ENCODE assay signal across 25 cellular contexts in the genomic region with DNA sequence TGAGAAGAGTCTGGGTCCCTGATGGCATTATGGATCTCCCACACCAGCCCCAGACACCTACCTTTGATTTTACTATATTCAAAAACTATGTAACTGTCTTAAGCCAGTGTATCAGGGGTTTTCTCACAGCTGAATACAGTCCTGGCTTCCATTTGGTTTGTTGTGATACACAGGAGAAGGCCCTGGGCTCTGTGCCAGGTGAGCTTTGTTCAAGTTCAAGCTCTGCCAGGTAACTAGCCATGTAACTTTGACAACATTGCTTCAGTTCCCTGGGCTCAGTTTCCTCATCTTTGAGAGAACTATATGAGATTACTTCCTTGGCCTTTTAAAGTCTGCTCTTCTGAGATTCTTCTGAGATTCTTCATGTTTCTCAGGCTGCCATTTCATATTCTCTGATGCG.
DNase-seq lines count a peak whose midpoint lies in the region; ATAC-seq and TF ChIP-seq lines count a peak whose summit lies in the region.
"Had no signal": no experiment of that assay in that cellular context is flagged by ENCODE, and none has a peak within 500 bp of the region (broad histone marks: within the 10 kb centered on the region; RNA-seq: fewer than 3 reads in every experiment).

No MANE protein-coding gene starts in this region.

- TF ChIP-seq CTCF in left ventricle myocardium inferior (IDR thresholded peaks at IDR 0.05; ENCODE audit: borderline replicate concordance), result no peak

- ATAC-seq in left cardiac atrium (no peak), HG03175 (IDR thresholded peaks at IDR 0.05; ENCODE audit: unreplicated experiment) (no peak)
- ATAC-seq: lower lobe of right lung; natural killer cell; stimulated activated naive CD8-positive, alpha-beta T cell treated with anti-CD3 and anti-CD28 coated beads, Interleukin-15, Interleukin-2, amounts not matched to agents 100 U/mL and 50 U/mL, for 24 hours had no signal

- no peak overlapping the region for H3K27ac ChIP-seq in left ventricle myocardium inferior (replicated peaks)
- H3K27ac ChIP-seq: ascending aorta, BLaER1, KMS-11, lower lobe of right lung, skin epidermis had no signal

- peak; percentile 16 for DNase-seq in left ventricle myocardium inferior
- no peak for DNase-seq in left cardiac atrium
- DNase-seq in astrocyte of the hippocampus (ENCODE audit: low read depth, low spot score), result peak; percentile 11
- DNase-seq in mucosa of gallbladder (ENCODE audit: low spot score), result peak; percentile 70
- no peak for DNase-seq in posterior vena cava (ENCODE audit: low spot score)
- DNase-seq in middle frontal gyrus (ENCODE audit: extremely low spot score, low spot score), result no peak
- DNase-seq: activated CD4-positive, alpha-beta T cell treated with anti-CD3 and anti-CD28 coated beads, Interleukin-2, amount 50 U/mL, for 48 hours; activated CD4-positive, CD25-positive, alpha-beta regulatory T cell treated with anti-CD3 and anti-CD28 coated beads, Interleukin-2, amount 50 U/mL, for 72 hours; activated T-cell treated with anti-CD3 and anti-CD28 coated beads, Interleukin-2, amount 50 U/mL, for 48 hours; Caco-2; DMS79; H7; lower lobe of right lung; midbrain; natural killer cell; NCI-H1417 treated with DMSO at 0.1 percent for 48 hours; NCI-H2081 treated with DMSO at 0.1 percent for 48 hours; NCI-H510A treated with DMSO at 0.1 percent for 48 hours; nucleus accumbens; stimulated activated naive CD8-positive, alpha-beta T cell treated with anti-CD3 and anti-CD28 coated beads, Interleukin-15, Interleukin-2, amounts not matched to agents 100 U/mL and 50 U/mL, for 24 hours had no signal

- intact Hi-C loops in left ventricle myocardium inferior (cut with micrococcal nuclease) (no loop called here), left cardiac atrium (cut with DNase I) (no loop called here), posterior vena cava (cut with DNase I) (no loop called here)

- no peak overlapping the region for H3K4me3 ChIP-seq in left ventricle myocardium inferior
- H3K4me3 ChIP-seq: ascending aorta, BLaER1, lower lobe of right lung, skin epidermis had no signal

- H3K27me3 ChIP-seq in left ventricle myocardium inferior (ENCODE audit: low read depth), result no peaks in the 10 kb centered on the region
- H3K27me3 ChIP-seq: ascending aorta, BLaER1 had no signal

- no peaks in the 10 kb centered on the region for H3K9me3 ChIP-seq in left ventricle myocardium inferior (replicated peaks)
- H3K9me3 ChIP-seq: ascending aorta, BLaER1, Caco-2, lower lobe of right lung had no signal

- H3K36me3 ChIP-seq in left ventricle myocardium inferior, result no peaks in the 10 kb centered on the region
- H3K36me3 ChIP-seq: ascending aorta, BLaER1, lower lobe of right lung had no signal

- H3K4me1 ChIP-seq in left ventricle myocardium inferior, result no peaks in the 10 kb centered on the region
- H3K4me1 ChIP-seq: ascending aorta, BLaER1, Caco-2, lower lobe of right lung had no signal

Comparison
In these comparisons a context has a peak if more than half of its experiments do, and no peak if none do; other contexts are left out.
1. DNase-seq: peak in left ventricle myocardium inferior (single experiment), astrocyte of the hippocampus (single experiment) and mucosa of gallbladder (single experiment); none in left cardiac atrium (single experiment), posterior vena cava (single experiment) and middle frontal gyrus (single experiment).